Comparison of ENCODE assay signal across 18 cellular contexts in genomic region chr5:141973871-141974595, GRCh38. TPM values are rescaled to one million over a fixed set of nuclear protein-coding genes. Genes with fewer than 3 reads are reported as not detected.
DNase-seq lines count a peak whose midpoint lies in the region; ATAC-seq, FAIRE-seq and TF ChIP-seq lines count a peak whose summit lies in the region.
"Had no signal": no experiment of that assay in that cellular context is flagged by ENCODE, and none has a peak within 500 bp of the region (broad histone marks: within the 10 kb centered on the region; RNA-seq: fewer than 3 reads in every experiment).

No MANE protein-coding gene starts in this region.

- no peak for DNase-seq in CD4-positive, alpha-beta memory T cell
- DNase-seq in adipocyte (ENCODE audit: low read depth), result peak; percentile 24
- DNase-seq in foreskin fibroblast, result peak; percentile 46 to 64
- no peak for DNase-seq in natural killer cell
- no peak for DNase-seq in DMS114 treated with DMSO at 0.1 percent for 48 hours (lab: John Stamatoyannopoulos, UW; ENCODE audit: unreplicated experiment)
- no peak for DNase-seq in GM19239 (ENCODE audit: insufficient read length, low spot score)
- DNase-seq: GF-D8, NCI-H1092, NCI-H2227 treated with DMSO at 0.1 percent for 48 hours, nephron progenitor cell had no signal

- H3K9ac ChIP-seq in adipocyte (ENCODE audit: low read length), result no peak overlapping the region

- H3K27ac Mint-ChIP-seq in CD4-positive, alpha-beta memory T cell, result peak overlapping the region in 4 of 7 donors; percentile 11 to 68 (median 48)
- H3K27ac Mint-ChIP-seq in natural killer cell, result no peak overlapping the region
- H3K27ac Mint-ChIP-seq: nephron progenitor cell had no signal

- POLR2A ChIA-PET in CD4-positive, alpha-beta memory T cell (lab: Charles Lee; ENCODE audit: partially characterized antibody), result no interaction called here
- POLR2A ChIA-PET in HEK293 (lab: Yijun Ruan, JAX), result no interaction called here

- H3K4me1 ChIP-seq in CD4-positive, alpha-beta memory T cell (ENCODE audit: insufficient read depth, low read length), result peaks cover 23% of the 10 kb centered on the region
- H3K4me1 ChIP-seq in HEK293 (ENCODE audit: control insufficient read depth, insufficient read depth, low read length), result peaks cover 6% of the 10 kb centered on the region
- peaks cover 38% of the 10 kb centered on the region for H3K4me1 ChIP-seq in adipocyte (ENCODE audit: control insufficient read depth, insufficient read depth, low read length)

- no peaks in the 10 kb centered on the region for H3K27me3 ChIP-seq in CD4-positive, alpha-beta memory T cell (ENCODE audit: insufficient read depth, low read length)
- H3K27me3 ChIP-seq in adipocyte (replicated peaks; ENCODE audit: control insufficient read depth, insufficient read depth, low read length), result no peaks in the 10 kb centered on the region

- peak overlapping the region in 1 of 8 donors; percentile 9 for H3K4me3 Mint-ChIP-seq in CD4-positive, alpha-beta memory T cell
- no peak overlapping the region for H3K4me3 Mint-ChIP-seq in natural killer cell
- H3K4me3 Mint-ChIP-seq: central memory CD8-positive, alpha-beta T cell; nephron progenitor cell had no signal

- H3K9me3 Mint-ChIP-seq in CD4-positive, alpha-beta memory T cell, result no peaks in the 10 kb centered on the region
- no peaks in the 10 kb centered on the region for H3K9me3 Mint-ChIP-seq in natural killer cell
- H3K9me3 Mint-ChIP-seq: CD4-positive, CD25-positive, alpha-beta regulatory T cell; central memory CD8-positive, alpha-beta T cell; nephron progenitor cell had no signal

- no peak overlapping the region for H3K4me3 ChIP-seq in CD4-positive, alpha-beta memory T cell (ENCODE audit: low read length in 2 of 2)
- no peak overlapping the region for H3K4me3 ChIP-seq in HEK293 (ENCODE audit: low read depth, low read length)
- H3K4me3 ChIP-seq in adipocyte (ENCODE audit: low read length), result peak overlapping the region; percentile 12
- no peak overlapping the region for H3K4me3 ChIP-seq in foreskin fibroblast (ENCODE audit: low read depth in 1 of 2, low read length in 2 of 2)
- H3K4me3 ChIP-seq: SK-N-MC had no signal

- intact Hi-C loops in CD4-positive, alpha-beta memory T cell (cut with micrococcal nuclease), result no loop called here
- intact Hi-C loops in natural killer cell (cut with micrococcal nuclease), result no loop called here

- H3K36me3 ChIP-seq in CD4-positive, alpha-beta memory T cell (ENCODE audit: insufficient read depth, low read length), result peaks cover 34% of the 10 kb centered on the region
- H3K36me3 ChIP-seq in HEK293 (ENCODE audit: control insufficient read depth in 2 of 2, insufficient read depth in 1 of 2, low read length in 2 of 2), result peaks cover 60 to 79% of the 10 kb centered on the region in 2 experiments
- H3K36me3 ChIP-seq in adipocyte (ENCODE audit: control insufficient read depth, insufficient read depth, low read length, severe bottlenecking), result peaks cover 60% of the 10 kb centered on the region

- CTCF ChIA-PET in CD4-positive, alpha-beta memory T cell (lab: Charles Lee; ENCODE audit: partially characterized antibody), result interaction anchor here (1.3 to 6.0 kb wide), 2 partner anchors 15 to 170 kb away, joined by 3 to 139 read pairs; partner anchors contain the start of gene PCDH12
- CTCF ChIA-PET in HEK293 (lab: Yijun Ruan, JAX), result interaction anchor here (0.6 to 1.2 kb wide), 2 partner anchors 10 to 13 kb away, joined by 3 to 5 read pairs; no protein-coding TSS in a partner anchor

- peaks cover 27 to 46% (median 35%) of the 10 kb centered on the region in 4 donors for H3K4me1 Mint-ChIP-seq in CD4-positive, alpha-beta memory T cell
- peaks cover 31 to 32% of the 10 kb centered on the region in 2 donors for H3K4me1 Mint-ChIP-seq in natural killer cell

- TF ChIP-seq CTCF in HEK293 (tag by site-specific recombination; IDR thresholded peaks at IDR 0.05), result no peak
- no peak for TF ChIP-seq CTCF in foreskin fibroblast (IDR thresholded peaks at IDR 0.05; ENCODE audit: low read depth, low read length)
- no peak for TF ChIP-seq CTCF in natural killer cell (IDR thresholded peaks at IDR 0.05)

- ATAC-seq in natural killer cell, result no peak
- no peak for ATAC-seq in HG03460 (IDR thresholded peaks at IDR 0.05; ENCODE audit: unreplicated experiment)
- ATAC-seq: sciatic nerve had no signal

- FAIRE-seq in GM19239 (lab: Jason Lieb, UNC), result no peak
- FAIRE-seq: GM18507 had no signal

- H3K27ac ChIP-seq in CD4-positive, alpha-beta memory T cell (ENCODE audit: low read depth, low read length), result no peak overlapping the region
- no peak overlapping the region for H3K27ac ChIP-seq in HEK293 (ENCODE audit: extremely low read depth, low read depth, low read length)
- H3K27ac ChIP-seq: epithelial cell of prostate, SK-N-MC had no signal

- H3K27me3 Mint-ChIP-seq in CD4-positive, alpha-beta memory T cell, result no peaks in the 10 kb centered on the region
- no peaks in the 10 kb centered on the region for H3K27me3 Mint-ChIP-seq in natural killer cell (ENCODE audit: low read depth in 2 of 2)
- H3K27me3 Mint-ChIP-seq: CD4-positive, CD25-positive, alpha-beta regulatory T cell; central memory CD8-positive, alpha-beta T cell had no signal

- H3K9me3 ChIP-seq in CD4-positive, alpha-beta memory T cell (ENCODE audit: control insufficient read depth in 1 of 2, low read length in 2 of 2), result no peaks in the 10 kb centered on the region
- H3K9me3 ChIP-seq in HEK293 (ENCODE audit: control insufficient read depth, insufficient read depth, low read depth, low read length), result no peaks in the 10 kb centered on the region
- no peaks in the 10 kb centered on the region for H3K9me3 ChIP-seq in adipocyte (ENCODE audit: control insufficient read depth, low read length)

- peaks cover 34 to 45% of the 10 kb centered on the region in 2 donors for H3K36me3 Mint-ChIP-seq in CD4-positive, alpha-beta memory T cell
- no peaks in the 10 kb centered on the region for H3K36me3 Mint-ChIP-seq in natural killer cell

TF ChIP-seq in HEK293, 187 proteins besides CTCF, POLR2A, EP300 and RAD21:
- TF ChIP-seq ZIC2 (tag by site-specific recombination; IDR thresholded peaks at IDR 0.05) (no peak), PRDM1 (tag by site-specific recombination; IDR thresholded peaks at IDR 0.05) (peak; percentile 62)

RNA-seq across cellular contexts. Expression of gene RNF14, which starts 5.1 kb away (rescaled TPM):
- 10 to 100 TPM; 35.4 to 38.5 TPM for total RNA-seq in CD4-positive, alpha-beta memory T cell
- 10 to 100 TPM; 52.0 TPM for polyA plus RNA-seq in CD4-positive, alpha-beta memory T cell
- total RNA-seq in natural killer cell, result 10 to 100 TPM; 20.6 to 29.2 (median 21.3) TPM

RNA-seq across cellular contexts. Expression of gene PCDH12, which starts 16.0 kb away (rescaled TPM):
- not detected for total RNA-seq in CD4-positive, alpha-beta memory T cell
- polyA plus RNA-seq in CD4-positive, alpha-beta memory T cell, result under 1 TPM; 0.13 to 0.31 TPM
- total RNA-seq in natural killer cell, result under 1 TPM in 1 of 3 donors, not detected in 2; 0.05 TPM
- total RNA-seq: CD4-positive, CD25-positive, alpha-beta regulatory T cell had no signal

RNA-seq across cellular contexts. Expression of gene GNPDA1, which starts 38.8 kb away (rescaled TPM):
- 10 to 100 TPM; 23.0 to 24.1 TPM for total RNA-seq in CD4-positive, alpha-beta memory T cell
- 10 to 100 TPM; 25.8 to 38.6 TPM for polyA plus RNA-seq in CD4-positive, alpha-beta memory T cell
- total RNA-seq in natural killer cell, result 10 to 100 TPM; 10.7 to 12.0 (median 11.2) TPM

RNA-seq across cellular contexts. Expression of gene DELE1, which starts 50.4 kb away (rescaled TPM):
- total RNA-seq in CD4-positive, alpha-beta memory T cell, result 10 to 100 TPM; 73.2 to 83.1 TPM
- 10 to 100 TPM; 31.4 to 44.3 TPM for polyA plus RNA-seq in CD4-positive, alpha-beta memory T cell
- total RNA-seq in natural killer cell, result 100 to 1,000 TPM; 106 to 125 (median 115) TPM

Comparison
In these comparisons a context has a peak if more than half of its experiments do, and no peak if none do; other contexts are left out.
1. DNase-seq: peak in adipocyte (single experiment) and foreskin fibroblast (2 of 2); none in CD4-positive, alpha-beta memory T cell (0 of 5), natural killer cell (single experiment), DMS114 treated with DMSO at 0.1 percent for 48 hours (single experiment) and GM19239 (single experiment).
2. H3K27ac Mint-ChIP-seq: peak in CD4-positive, alpha-beta memory T cell (4 of 7); none in natural killer cell (0 of 2).